23 cellular contexts compared by ENCODE assay signal in genomic region chr3:33030246-33030645, GRCh38.
A peak's percentile ranks its signal among the peaks of the same experiment; 100 is the strongest.
DNase-seq lines count a peak whose midpoint lies in the region; ATAC-seq lines count a peak whose summit lies in the region.
"Had no signal": no experiment of that assay in that cellular context is flagged by ENCODE, and none has a peak within 500 bp of the region (broad histone marks: within the 10 kb centered on the region; RNA-seq: fewer than 3 reads in every experiment).

No MANE protein-coding gene starts in this region.

- peaks cover 7% of the 10 kb centered on the region for H3K36me3 ChIP-seq in CD8-positive, alpha-beta memory T cell (ENCODE audit: insufficient read depth, low read length)
- H3K36me3 ChIP-seq: MG63 had no signal

- no peak for DNase-seq in activated T-cell treated with anti-CD3 and anti-CD28 coated beads, Interleukin-2, amount 50 U/mL, for 72 hours
- no peak for DNase-seq in activated T-cell treated with anti-CD3 and anti-CD28 coated beads for 4 hours
- no peak for DNase-seq in CD8-positive, alpha-beta memory T cell
- peak; percentile 0 for DNase-seq in NCI-H82 treated with DMSO at 0.1 percent for 48 hours (lab: John Stamatoyannopoulos, UW; ENCODE audit: unreplicated experiment)
- no peak for DNase-seq in activated naive CD8-positive, alpha-beta T cell treated with anti-CD3 and anti-CD28 coated beads, Interleukin-2, amount 50 U/mL, for 24 hours
- no peak for DNase-seq in central memory CD4-positive, alpha-beta T cell
- DNase-seq in NCI-H1436 treated with DMSO at 0.1 percent for 48 hours (lab: John Stamatoyannopoulos, UW): no peak
- DNase-seq: DMS79, GOT3, MG63, NCI-H1048, NCI-H1436, NCI-H2029, NCI-H2171 treated with DMSO at 0.1 percent for 48 hours, NCI-H446 treated with DMSO at 0.1 percent for 48 hours, NCI-H748 treated with DMSO at 0.1 percent for 48 hours, PC-9, SIG-M5 had no signal

- H3K4me3 Mint-ChIP-seq in activated T-cell treated with anti-CD3 and anti-CD28 coated beads, Interleukin-2, amount 50 U/mL, for 72 hours: peak overlapping the region in 1 of 2 donors; percentile 71
- peak overlapping the region in 1 of 7 donors; percentile 30 for H3K4me3 Mint-ChIP-seq in CD8-positive, alpha-beta memory T cell
- H3K4me3 Mint-ChIP-seq in activated naive CD8-positive, alpha-beta T cell treated with anti-CD3 and anti-CD28 coated beads, Interleukin-2, amount 50 U/mL, for 24 hours: no peak overlapping the region

- peaks cover 0 to 3% of the 10 kb centered on the region in 2 donors for H3K9me3 Mint-ChIP-seq in activated T-cell treated with anti-CD3 and anti-CD28 coated beads, Interleukin-2, amount 50 U/mL, for 72 hours
- H3K9me3 Mint-ChIP-seq in CD8-positive, alpha-beta memory T cell: no peaks in the 10 kb centered on the region
- no peaks in the 10 kb centered on the region for H3K9me3 Mint-ChIP-seq in activated naive CD8-positive, alpha-beta T cell treated with anti-CD3 and anti-CD28 coated beads, Interleukin-2, amount 50 U/mL, for 24 hours

- peak; percentile 2 to 33 for ATAC-seq in activated T-cell treated with anti-CD3 and anti-CD28 coated beads, Interleukin-2, amount 50 U/mL, for 72 hours (replicated peaks in 1 of 2)
- ATAC-seq in activated naive CD8-positive, alpha-beta T cell treated with anti-CD3 and anti-CD28 coated beads, Interleukin-2, amount 50 U/mL, for 24 hours: no peak
- no peak for ATAC-seq in esophagus mucosa
- ATAC-seq: SK-N-SH treated with all-trans-retinoic acid at 6 μM for 48 hours had no signal

- no peaks in the 10 kb centered on the region for H3K4me1 ChIP-seq in CD8-positive, alpha-beta memory T cell (ENCODE audit: insufficient read depth, low read length)
- H3K4me1 ChIP-seq: BLaER1 had no signal

- H3K4me1 Mint-ChIP-seq in activated T-cell treated with anti-CD3 and anti-CD28 coated beads, Interleukin-2, amount 50 U/mL, for 72 hours (ENCODE audit: low read depth): peaks cover 31% of the 10 kb centered on the region
- peaks cover 25 to 39% (median 38%) of the 10 kb centered on the region in 3 donors for H3K4me1 Mint-ChIP-seq in CD8-positive, alpha-beta memory T cell
- H3K4me1 Mint-ChIP-seq in activated naive CD8-positive, alpha-beta T cell treated with anti-CD3 and anti-CD28 coated beads, Interleukin-2, amount 50 U/mL, for 24 hours: peaks cover 22% of the 10 kb centered on the region

- CTCF ChIA-PET in CD8-positive, alpha-beta memory T cell (lab: Charles Lee): interaction anchor here (0.6 to 5.2 kb wide), 12 partner anchors 9 to 101 kb away, joined by 3 to 28 read pairs (median 5); partner anchors contain the start of gene CCR4

- peaks cover 6 to 9% of the 10 kb centered on the region in 2 donors for H3K36me3 Mint-ChIP-seq in activated T-cell treated with anti-CD3 and anti-CD28 coated beads, Interleukin-2, amount 50 U/mL, for 72 hours (ENCODE audit: insufficient read depth in 2 of 2)
- H3K36me3 Mint-ChIP-seq in CD8-positive, alpha-beta memory T cell: peaks cover 6 to 32% (median 15%) of the 10 kb centered on the region in 3 donors
- peaks cover 32% of the 10 kb centered on the region for H3K36me3 Mint-ChIP-seq in activated naive CD8-positive, alpha-beta T cell treated with anti-CD3 and anti-CD28 coated beads, Interleukin-2, amount 50 U/mL, for 24 hours (ENCODE audit: low read depth)

- H3K27ac Mint-ChIP-seq in activated T-cell treated with anti-CD3 and anti-CD28 coated beads, Interleukin-2, amount 50 U/mL, for 72 hours: peak overlapping the region; percentile 55
- H3K27ac Mint-ChIP-seq in CD8-positive, alpha-beta memory T cell: peak overlapping the region in 5 of 8 donors; percentile 38 to 82 (median 60)
- H3K27ac Mint-ChIP-seq in activated naive CD8-positive, alpha-beta T cell treated with anti-CD3 and anti-CD28 coated beads, Interleukin-2, amount 50 U/mL, for 24 hours: peak overlapping the region; percentile 29

- H3K27me3 ChIP-seq in CD8-positive, alpha-beta memory T cell (ENCODE audit: insufficient read depth, low read length, poor library complexity, severe bottlenecking): no peaks in the 10 kb centered on the region
- H3K27me3 ChIP-seq: BLaER1, MG63 had no signal

- H3K27ac ChIP-seq in CD8-positive, alpha-beta memory T cell (ENCODE audit: low read depth, low read length): no peak overlapping the region
- H3K27ac ChIP-seq: BLaER1, KMS-11, PC-9, RWPE1 had no signal

- POLR2A ChIA-PET in CD8-positive, alpha-beta memory T cell (lab: Charles Lee): interaction anchor here (0.6 to 0.7 kb wide), 2 partner anchors 15 to 27 kb away, joined by 3 to 7 read pairs; no protein-coding TSS in a partner anchor

- no peaks in the 10 kb centered on the region for H3K9me3 ChIP-seq in CD8-positive, alpha-beta memory T cell (ENCODE audit: low read length)
- H3K9me3 ChIP-seq: MG63 had no signal

- H3K4me3 ChIP-seq in CD8-positive, alpha-beta memory T cell (ENCODE audit: low read length): no peak overlapping the region
- H3K4me3 ChIP-seq: BLaER1, MG63, PC-9 had no signal

- no peaks in the 10 kb centered on the region for H3K27me3 Mint-ChIP-seq in activated T-cell treated with anti-CD3 and anti-CD28 coated beads, Interleukin-2, amount 50 U/mL, for 72 hours (ENCODE audit: low read depth)
- H3K27me3 Mint-ChIP-seq in CD8-positive, alpha-beta memory T cell: no peaks in the 10 kb centered on the region
- no peaks in the 10 kb centered on the region for H3K27me3 Mint-ChIP-seq in activated naive CD8-positive, alpha-beta T cell treated with anti-CD3 and anti-CD28 coated beads, Interleukin-2, amount 50 U/mL, for 24 hours

Comparison
In these comparisons a context has a peak if more than half of its experiments do, and no peak if none do; other contexts are left out.
1. ATAC-seq: peak in activated T-cell treated with anti-CD3 and anti-CD28 coated beads, Interleukin-2, amount 50 U/mL, for 72 hours (2 of 2); none in activated naive CD8-positive, alpha-beta T cell treated with anti-CD3 and anti-CD28 coated beads, Interleukin-2, amount 50 U/mL, for 24 hours (single experiment) and esophagus mucosa (single experiment).
2. Peak in every context shown above with its lines, with median percentiles within 50 percentile points of each other: H3K27ac Mint-ChIP-seq.